10 cellular contexts compared by ENCODE assay signal in the genomic region with DNA sequence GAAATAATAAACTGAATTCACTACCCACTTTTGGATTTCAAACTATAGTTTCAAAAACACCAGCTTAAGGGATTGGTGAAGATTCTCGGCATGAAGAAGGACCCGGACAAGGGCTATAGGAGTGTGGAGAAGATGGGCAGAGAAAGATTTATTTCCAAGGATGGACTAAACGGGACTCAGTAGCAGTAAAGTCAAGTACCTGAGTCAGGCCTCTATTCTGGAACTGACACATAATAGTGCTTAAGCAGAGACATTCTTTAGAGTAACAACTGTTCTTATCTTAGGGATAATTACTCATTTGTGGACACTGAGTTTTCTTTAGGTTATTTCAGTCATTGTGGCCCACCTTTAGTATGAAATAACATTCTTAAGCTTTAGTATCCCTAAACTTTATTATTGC.
"Had no signal": no experiment of that assay in that cellular context is flagged by ENCODE, and none has a peak within 500 bp of the region (broad histone marks: within the 10 kb centered on the region; RNA-seq: fewer than 3 reads in every experiment).

No MANE protein-coding gene starts in this region.

- H3K4me3 ChIP-seq: GM23338, K562 had no signal

- H3K27ac ChIP-seq: HL-60 had no signal

- DNase-seq: H9, HCEC 1CT, IMR-90, KG1 had no signal

- FAIRE-seq: H1, H54, HepG2, K562 had no signal

- ATAC-seq: GM23338, HepG2, K562 had no signal
